Comparison of ENCODE assay signal across 11 cellular contexts in the genomic region with DNA sequence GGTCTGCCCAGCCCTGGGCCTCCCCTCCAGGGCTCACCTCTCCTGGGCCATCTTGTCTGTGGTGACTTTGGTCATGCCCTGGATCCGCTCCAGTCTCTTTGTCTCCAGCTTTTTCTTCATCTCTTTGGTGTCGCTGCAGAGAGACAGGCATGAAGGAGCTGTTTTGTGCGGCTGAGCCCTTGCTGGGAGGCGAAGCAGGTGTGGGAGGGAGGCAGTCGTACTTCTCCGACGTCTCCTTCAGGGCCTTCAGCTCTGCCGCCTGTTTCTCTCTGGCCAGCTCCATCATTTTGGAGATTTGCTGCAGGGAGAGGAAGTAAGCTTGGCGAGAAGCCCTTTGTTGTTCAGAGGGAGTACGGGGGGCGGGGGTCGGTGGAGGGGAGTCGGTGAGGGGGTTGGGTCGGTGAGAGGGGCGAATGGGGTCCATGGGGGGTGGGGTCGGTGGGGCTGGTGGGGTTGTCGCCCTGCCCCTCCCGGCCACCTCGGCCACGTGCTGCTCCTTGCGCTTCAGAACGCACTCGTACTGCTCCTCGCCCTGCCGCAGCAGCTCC. TPM values are rescaled to one million over a fixed set of nuclear protein-coding genes. Genes with fewer than 3 reads are reported as not detected.
DNase-seq lines count a peak whose midpoint lies in the region; ATAC-seq and TF ChIP-seq lines count a peak whose summit lies in the region.
"Had no signal": no experiment of that assay in that cellular context is flagged by ENCODE, and none has a peak within 500 bp of the region (broad histone marks: within the 10 kb centered on the region; RNA-seq: fewer than 3 reads in every experiment).

No MANE protein-coding gene starts in this region.

- H3K4me1 ChIP-seq in A673 (ENCODE audit: insufficient read depth, low read length, poor library complexity, severe bottlenecking) (peaks cover 25% of the 10 kb centered on the region), RWPE2 (ENCODE audit: insufficient read depth, poor library complexity, severe bottlenecking) (no peaks in the 10 kb centered on the region), esophagus muscularis mucosa (peaks cover 14 to 23% (median 19%) of the 10 kb centered on the region in 4 donors), transverse colon (peaks cover 12 to 31% (median 19%) of the 10 kb centered on the region in 4 donors)

- H3K4me3 Mint-ChIP-seq in nephron progenitor cell = peak overlapping the region; percentile 56

- peaks cover 89% of the 10 kb centered on the region for H3K27me3 Mint-ChIP-seq in nephron progenitor cell (ENCODE audit: low read depth, poor library complexity)

- H3K9me3 ChIP-seq in A673 (ENCODE audit: low read depth, low read length, poor library complexity, severe bottlenecking) (no peaks in the 10 kb centered on the region), RWPE2 (ENCODE audit: severe bottlenecking) (no peaks in the 10 kb centered on the region), esophagus muscularis mucosa (no peaks in the 10 kb centered on the region), transverse colon (no peaks in the 10 kb centered on the region)

- CTCF ChIA-PET in A673 (lab: Charles Lee) = interaction anchor here (0.7 to 2.7 kb wide), 3 partner anchors 12 to 19 kb away, joined by 4 to 10 read pairs (median 9); no protein-coding TSS in a partner anchor

- TF ChIP-seq EP300 in esophagus muscularis mucosa (IDR thresholded peaks at IDR 0.05) (no peak), transverse colon (IDR thresholded peaks at IDR 0.05; ENCODE audit: low read depth) (no peak)

- H3K36me3 Mint-ChIP-seq in nephron progenitor cell (ENCODE audit: low read depth) = no peaks in the 10 kb centered on the region

- no peak for ATAC-seq in RWPE2 (ENCODE audit: low read depth)
- no peak for ATAC-seq in GM19395 (IDR thresholded peaks at IDR 0.05; ENCODE audit: unreplicated experiment)
- no peak for ATAC-seq in HG03139 (IDR thresholded peaks at IDR 0.05; ENCODE audit: unreplicated experiment)

- H3K4me3 ChIP-seq in A673 (ENCODE audit: low read depth, low read length, poor library complexity, severe bottlenecking) (peak overlapping the region; percentile 41), RWPE2 (ENCODE audit: severe bottlenecking) (peak overlapping the region; percentile 7), esophagus muscularis mucosa (peak overlapping the region; percentile 44 to 57 (median 48)), transverse colon (peak overlapping the region in 2 of 4 donors; percentile 25 to 40)

- no peaks in the 10 kb centered on the region for H3K9me3 Mint-ChIP-seq in nephron progenitor cell

- in situ Hi-C loops in transverse colon (cut with MboI; ENCODE audit: low pct_ligation_motif_present in 1 of 4, low pct_unique_long_range_greater_than_20kb in 1 of 4, low sequenced_read_pairs in 3 of 4) = no loop called here

- no peaks in the 10 kb centered on the region for H3K36me3 ChIP-seq in A673 (ENCODE audit: insufficient read depth, low read length, poor library complexity, severe bottlenecking)
- H3K36me3 ChIP-seq in RWPE2 (ENCODE audit: low read depth) = no peaks in the 10 kb centered on the region
- no peaks in the 10 kb centered on the region for H3K36me3 ChIP-seq in esophagus muscularis mucosa
- H3K36me3 ChIP-seq in transverse colon = no peaks in the 10 kb centered on the region

- no peak overlapping the region for H3K27ac ChIP-seq in A673 (ENCODE audit: low read depth, low read length, poor library complexity, severe bottlenecking)
- no peak overlapping the region for H3K27ac ChIP-seq in RWPE2 (ENCODE audit: poor library complexity, severe bottlenecking)
- no peak overlapping the region for H3K27ac ChIP-seq in esophagus muscularis mucosa (replicated peaks in 1 of 4)
- no peak overlapping the region for H3K27ac ChIP-seq in transverse colon

- TF ChIP-seq CTCF in A673 (conservative IDR thresholded peaks at IDR 0.05; ENCODE audit: low read depth, low read length) = no peak
- no peak for TF ChIP-seq CTCF in RWPE2 (IDR thresholded peaks at IDR 0.05; ENCODE audit: poor library complexity, severe bottlenecking)
- no peak for TF ChIP-seq CTCF in esophagus muscularis mucosa (IDR thresholded peaks at IDR 0.05)
- TF ChIP-seq CTCF in nephron progenitor cell (IDR thresholded peaks at IDR 0.05) = no peak
- no peak for TF ChIP-seq CTCF in transverse colon (IDR thresholded peaks at IDR 0.05)

- TF ChIP-seq POLR2A in esophagus muscularis mucosa (IDR thresholded peaks at IDR 0.05; ENCODE audit: low read depth) (no peak), transverse colon (IDR thresholded peaks at IDR 0.05) (no peak)

- H3K27ac Mint-ChIP-seq in nephron progenitor cell = no peak overlapping the region

- intact Hi-C loops in A673 (cut with micrococcal nuclease; ENCODE audit: unreplicated experiment) (no loop called here), esophagus muscularis mucosa (cut with DNase I) (no loop called here), transverse colon (cut with DNase I; ENCODE audit: low total_unique reads) (no loop called here)

- no TSS peak for BruUV-seq in A673 (replicated peaks; lab: Mats Ljungman, UMichigan)

- H3K27me3 ChIP-seq in A673 (replicated peaks; ENCODE audit: insufficient read depth, low read depth, low read length, poor library complexity) = no peaks in the 10 kb centered on the region
- H3K27me3 ChIP-seq in RWPE2 (ENCODE audit: insufficient read depth, poor library complexity, severe bottlenecking) = no peaks in the 10 kb centered on the region
- H3K27me3 ChIP-seq in esophagus muscularis mucosa = peaks cover 0 to 8% (median 0%) of the 10 kb centered on the region in 4 donors
- H3K27me3 ChIP-seq in transverse colon = peaks cover 8% of the 10 kb centered on the region

- POLR2A ChIA-PET in A673 (lab: Charles Lee; ENCODE audit: low non-redundant PET) = no interaction called here

- peaks cover 30% of the 10 kb centered on the region for H3K4me1 Mint-ChIP-seq in nephron progenitor cell

- WGBS in esophagus muscularis mucosa = 69% methylated on average over 22 of the region's 25 CpGs
- WGBS in transverse colon (ENCODE audit: low coverage in 1 of 2), 2 donors = 54% methylated on average over 17 of the region's 25 CpGs; no CpG with 5 or more reads in 1 of the 2 donors

- DNase-seq in A673 (ENCODE audit: low spot score) (no peak), RWPE2 (ENCODE audit: low spot score) (no peak), esophagus muscularis mucosa (ENCODE audit: extremely low spot score) (no peak), nephron progenitor cell (no peak), GM03348 (ENCODE audit: low spot score) (no peak), transverse colon (no peak)
- DNase-seq: aorta; stimulated activated CD4-positive, alpha-beta T cell treated with anti-CD3 and anti-CD28 coated beads, Interleukin-12 subunit alpha, Interleukin-12 subunit beta, amount 100 ng/mL, for 4 hours had no signal

RNA-seq across cellular contexts. Expression of a gene that starts 7.8 kb away (rescaled TPM):
- 2.5 TPM in 2 replicates for total RNA-seq in A673 (2021)
- total RNA-seq in esophagus muscularis mucosa = not detected
- total RNA-seq in transverse colon = not detected
- total RNA-seq: aorta, mononuclear cell had no signal

RNA-seq across cellular contexts. Expression of a gene that starts 17.1 kb away (rescaled TPM):
- total RNA-seq in A673 (2021) (5.6 and 6.6 TPM in 2 replicates), esophagus muscularis mucosa (10 to 100 TPM in 1 of 4 donors, 1 to 10 TPM in 3; 5.8 to 13.3 (median 9.7) TPM), transverse colon (100 to 1,000 TPM in 1 of 4 donors, 10 to 100 TPM in 2, 1 to 10 TPM in 1; 5.5 to 143 (median 12.0) TPM)

RNA-seq across cellular contexts. Expression of a gene that starts 32.9 kb away (rescaled TPM):
- total RNA-seq in A673 (2021) (14.5 and 15.6 TPM in 2 replicates), esophagus muscularis mucosa (10 to 100 TPM; 39.0 to 41.3 (median 40.7) TPM), transverse colon (10 to 100 TPM; 14.5 to 62.1 (median 19.4) TPM)

RNA-seq across cellular contexts. Expression of a gene that starts 50.1 kb away (rescaled TPM):
- total RNA-seq in A673 (2021) = 8.6 and 8.9 TPM in 2 replicates
- total RNA-seq in esophagus muscularis mucosa = 10 to 100 TPM; 22.9 to 82.6 (median 56.3) TPM
- 10 to 100 TPM; 22.0 to 49.4 (median 36.9) TPM for total RNA-seq in transverse colon

RNA-seq across cellular contexts. Expression of a gene that starts 51.8 kb away (rescaled TPM):
- total RNA-seq in A673 (2021) (0.84 and 1.5 TPM in 2 replicates), esophagus muscularis mucosa (under 1 TPM in 3 of 4 donors, not detected in 1; 0.33 to 0.52 (median 0.45) TPM), transverse colon (1 to 10 TPM; 3.0 to 7.5 (median 4.5) TPM)
